Comparison of ENCODE assay signal across 1 cellular context in the genomic region with DNA sequence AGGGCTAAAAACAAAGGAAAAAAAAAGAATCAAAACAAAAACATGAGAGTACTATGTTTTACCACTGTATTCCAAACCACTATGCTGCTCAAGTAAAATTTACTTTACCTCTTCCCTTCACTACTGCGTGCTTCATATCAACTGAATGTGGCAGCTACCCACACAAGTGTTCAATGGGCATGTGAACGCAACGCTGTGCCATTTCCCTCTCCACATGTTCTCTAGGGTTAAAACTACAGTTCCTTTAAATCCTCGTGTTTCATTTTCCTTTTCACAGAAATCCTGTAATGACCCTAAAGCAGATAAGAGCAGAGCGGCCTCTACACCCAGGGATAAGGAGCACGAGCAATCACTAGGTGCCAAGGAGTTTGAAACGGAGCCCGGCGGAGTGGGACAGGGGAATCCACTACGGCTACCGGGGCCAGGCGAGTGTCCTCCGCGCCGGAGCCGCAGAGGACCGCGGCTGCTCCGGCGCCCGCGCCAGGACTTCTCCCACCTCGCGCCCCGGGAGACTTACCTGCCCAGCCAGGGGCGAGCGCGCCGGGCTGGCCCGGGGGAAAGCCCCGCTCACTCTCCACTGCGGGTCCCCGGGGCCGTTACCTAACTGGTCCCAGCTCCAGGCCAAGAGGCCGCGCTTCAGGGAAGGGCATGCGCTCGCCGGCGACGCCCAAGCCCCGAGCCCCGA.
TF ChIP-seq lines count a peak whose summit lies in the region.

No MANE protein-coding gene starts in this region.

TF ChIP-seq in GM12878, 131 proteins besides CTCF, POLR2A, EP300 and RAD21 (continued from another document and continues in another):
- TF ChIP-seq, protein P1, sequence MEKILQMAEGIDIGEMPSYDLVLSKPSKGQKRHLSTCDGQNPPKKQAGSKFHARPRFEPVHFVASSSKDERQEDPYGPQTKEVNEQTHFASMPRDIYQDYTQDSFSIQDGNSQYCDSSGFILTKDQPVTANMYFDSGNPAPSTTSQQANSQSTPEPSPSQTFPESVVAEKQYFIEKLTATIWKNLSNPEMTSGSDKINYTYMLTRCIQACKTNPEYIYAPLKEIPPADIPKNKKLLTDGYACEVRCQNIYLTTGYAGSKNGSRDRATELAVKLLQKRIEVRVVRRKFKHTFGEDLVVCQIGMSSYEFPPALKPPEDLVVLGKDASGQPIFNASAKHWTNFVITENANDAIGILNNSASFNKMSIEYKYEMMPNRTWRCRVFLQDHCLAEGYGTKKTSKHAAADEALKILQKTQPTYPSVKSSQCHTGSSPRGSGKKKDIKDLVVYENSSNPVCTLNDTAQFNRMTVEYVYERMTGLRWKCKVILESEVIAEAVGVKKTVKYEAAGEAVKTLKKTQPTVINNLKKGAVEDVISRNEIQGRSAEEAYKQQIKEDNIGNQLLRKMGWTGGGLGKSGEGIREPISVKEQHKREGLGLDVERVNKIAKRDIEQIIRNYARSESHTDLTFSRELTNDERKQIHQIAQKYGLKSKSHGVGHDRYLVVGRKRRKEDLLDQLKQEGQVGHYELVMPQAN (conservative IDR thresholded peaks at IDR 0.05) = peak; percentile 25; the same call in 1 of the 2 replicates
- no peak for TF ChIP-seq TARDBP (IDR thresholded peaks at IDR 0.05; ENCODE audit: borderline replicate concordance)
- no peak for TF ChIP-seq SIX5 (IDR thresholded peaks at IDR 0.05; ENCODE audit: low read depth, low read length, severe bottlenecking)
- no peak for TF ChIP-seq CBX5 (IDR thresholded peaks at IDR 0.05; ENCODE audit: low read depth)
- TF ChIP-seq MYB (IDR thresholded peaks at IDR 0.05; ENCODE audit: borderline replicate concordance, low read depth, low read length) = no peak
- TF ChIP-seq NRF1 (conservative IDR thresholded peaks at IDR 0.05; ENCODE audit: low read depth, low read length) = no peak
- TF ChIP-seq RAD51 (IDR thresholded peaks at IDR 0.05) = no peak
- no peak for TF ChIP-seq TCF3 (IDR thresholded peaks at IDR 0.05; ENCODE audit: borderline replicate concordance, insufficient read depth, low read depth, low read length)
- 0 out of 2 replicates have a peak, but pooled peaks have one; percentile 28 for TF ChIP-seq GATAD2B (conservative IDR thresholded peaks at IDR 0.05; ENCODE audit: low read depth)
- no peak for TF ChIP-seq MTA3 (IDR thresholded peaks at IDR 0.05; ENCODE audit: borderline replicate concordance, low read length)
- TF ChIP-seq SMAD5 (IDR thresholded peaks at IDR 0.05; ENCODE audit: low read depth) = no peak
- TF ChIP-seq HDAC6 (IDR thresholded peaks at IDR 0.05; ENCODE audit: unreplicated experiment) = no peak
- TF ChIP-seq PRDM15 (CRISPR knock-in tag; IDR thresholded peaks at IDR 0.05) = no peak
- TF ChIP-seq PAX8 (IDR thresholded peaks at IDR 0.05) = no peak
- peak; percentile 52; the same call in 1 of the 2 replicates for TF ChIP-seq LARP7 (IDR thresholded peaks at IDR 0.05)
- TF ChIP-seq JUNB (IDR thresholded peaks at IDR 0.05) = no peak
- TF ChIP-seq STAT1 (conservative IDR thresholded peaks at IDR 0.05) = no peak
- no peak for TF ChIP-seq CHD2 (IDR thresholded peaks at IDR 0.05; ENCODE audit: borderline replicate concordance, low read depth, low read length)
- no peak for TF ChIP-seq ZNF207 (IDR thresholded peaks at IDR 0.05; ENCODE audit: borderline replicate concordance)
- TF ChIP-seq POLR2AphosphoS5 (IDR thresholded peaks at IDR 0.05; ENCODE audit: low read length) = 0 out of 2 replicates have a peak, but pooled peaks have one; percentile 36
- no peak for TF ChIP-seq CHD1 (IDR thresholded peaks at IDR 0.05; ENCODE audit: low read depth, low read length)
- TF ChIP-seq, protein P2, sequence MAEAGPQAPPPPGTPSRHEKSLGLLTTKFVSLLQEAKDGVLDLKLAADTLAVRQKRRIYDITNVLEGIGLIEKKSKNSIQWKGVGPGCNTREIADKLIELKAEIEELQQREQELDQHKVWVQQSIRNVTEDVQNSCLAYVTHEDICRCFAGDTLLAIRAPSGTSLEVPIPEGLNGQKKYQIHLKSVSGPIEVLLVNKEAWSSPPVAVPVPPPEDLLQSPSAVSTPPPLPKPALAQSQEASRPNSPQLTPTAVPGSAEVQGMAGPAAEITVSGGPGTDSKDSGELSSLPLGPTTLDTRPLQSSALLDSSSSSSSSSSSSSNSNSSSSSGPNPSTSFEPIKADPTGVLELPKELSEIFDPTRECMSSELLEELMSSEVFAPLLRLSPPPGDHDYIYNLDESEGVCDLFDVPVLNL (IDR thresholded peaks at IDR 0.05; ENCODE audit: low read depth, low read length) = no peak
- TF ChIP-seq CEBPB (IDR thresholded peaks at IDR 0.05; ENCODE audit: borderline replicate concordance in 1 of 2, low read depth in 2 of 2, low read length in 2 of 2) = no peak
- no peak for TF ChIP-seq TAF1 (IDR thresholded peaks at IDR 0.05; ENCODE audit: borderline replicate concordance, low read depth, low read length)
- TF ChIP-seq, protein P3, sequence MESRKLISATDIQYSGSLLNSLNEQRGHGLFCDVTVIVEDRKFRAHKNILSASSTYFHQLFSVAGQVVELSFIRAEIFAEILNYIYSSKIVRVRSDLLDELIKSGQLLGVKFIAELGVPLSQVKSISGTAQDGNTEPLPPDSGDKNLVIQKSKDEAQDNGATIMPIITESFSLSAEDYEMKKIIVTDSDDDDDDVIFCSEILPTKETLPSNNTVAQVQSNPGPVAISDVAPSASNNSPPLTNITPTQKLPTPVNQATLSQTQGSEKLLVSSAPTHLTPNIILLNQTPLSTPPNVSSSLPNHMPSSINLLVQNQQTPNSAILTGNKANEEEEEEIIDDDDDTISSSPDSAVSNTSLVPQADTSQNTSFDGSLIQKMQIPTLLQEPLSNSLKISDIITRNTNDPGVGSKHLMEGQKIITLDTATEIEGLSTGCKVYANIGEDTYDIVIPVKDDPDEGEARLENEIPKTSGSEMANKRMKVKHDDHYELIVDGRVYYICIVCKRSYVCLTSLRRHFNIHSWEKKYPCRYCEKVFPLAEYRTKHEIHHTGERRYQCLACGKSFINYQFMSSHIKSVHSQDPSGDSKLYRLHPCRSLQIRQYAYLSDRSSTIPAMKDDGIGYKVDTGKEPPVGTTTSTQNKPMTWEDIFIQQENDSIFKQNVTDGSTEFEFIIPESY (IDR thresholded peaks at IDR 0.05) = no peak
- TF ChIP-seq, protein P4, sequence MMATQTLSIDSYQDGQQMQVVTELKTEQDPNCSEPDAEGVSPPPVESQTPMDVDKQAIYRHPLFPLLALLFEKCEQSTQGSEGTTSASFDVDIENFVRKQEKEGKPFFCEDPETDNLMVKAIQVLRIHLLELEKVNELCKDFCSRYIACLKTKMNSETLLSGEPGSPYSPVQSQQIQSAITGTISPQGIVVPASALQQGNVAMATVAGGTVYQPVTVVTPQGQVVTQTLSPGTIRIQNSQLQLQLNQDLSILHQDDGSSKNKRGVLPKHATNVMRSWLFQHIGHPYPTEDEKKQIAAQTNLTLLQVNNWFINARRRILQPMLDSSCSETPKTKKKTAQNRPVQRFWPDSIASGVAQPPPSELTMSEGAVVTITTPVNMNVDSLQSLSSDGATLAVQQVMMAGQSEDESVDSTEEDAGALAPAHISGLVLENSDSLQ (IDR thresholded peaks at IDR 0.05) = no peak
- TF ChIP-seq NBN (IDR thresholded peaks at IDR 0.05) = peak; percentile 62; the same call in 1 of the 2 replicates
- no peak for TF ChIP-seq TBL1XR1 (IDR thresholded peaks at IDR 0.05; ENCODE audit: low read depth, low read length)
- TF ChIP-seq RUNX3 (IDR thresholded peaks at IDR 0.05; ENCODE audit: low read length) = no peak
- no peak for TF ChIP-seq TCF12 (IDR thresholded peaks at IDR 0.05; ENCODE audit: low read depth, low read length)
- no peak for TF ChIP-seq FOXK2 (IDR thresholded peaks at IDR 0.05)
- TF ChIP-seq IKZF1 (conservative IDR thresholded peaks at IDR 0.05) = peak; percentile 45
- no peak for TF ChIP-seq ZNF384 (IDR thresholded peaks at IDR 0.05; ENCODE audit: borderline replicate concordance, low read depth, low read length)
- TF ChIP-seq MTA2 (IDR thresholded peaks at IDR 0.05; ENCODE audit: low read depth) = no peak
- no peak for TF ChIP-seq RCOR1 (conservative IDR thresholded peaks at IDR 0.05; ENCODE audit: low read depth, low read length)
- no peak for TF ChIP-seq SMAD1 (IDR thresholded peaks at IDR 0.05; ENCODE audit: low read depth, partially characterized antibody)
- no peak for TF ChIP-seq BCL11A (IDR thresholded peaks at IDR 0.05; ENCODE audit: low read depth, low read length)
- TF ChIP-seq CHD4 (IDR thresholded peaks at IDR 0.05) = no peak
- peak; percentile 38 for TF ChIP-seq SKIL (IDR thresholded peaks at IDR 0.05; ENCODE audit: low read depth, poor library complexity, severe bottlenecking)
- TF ChIP-seq, protein P5, sequence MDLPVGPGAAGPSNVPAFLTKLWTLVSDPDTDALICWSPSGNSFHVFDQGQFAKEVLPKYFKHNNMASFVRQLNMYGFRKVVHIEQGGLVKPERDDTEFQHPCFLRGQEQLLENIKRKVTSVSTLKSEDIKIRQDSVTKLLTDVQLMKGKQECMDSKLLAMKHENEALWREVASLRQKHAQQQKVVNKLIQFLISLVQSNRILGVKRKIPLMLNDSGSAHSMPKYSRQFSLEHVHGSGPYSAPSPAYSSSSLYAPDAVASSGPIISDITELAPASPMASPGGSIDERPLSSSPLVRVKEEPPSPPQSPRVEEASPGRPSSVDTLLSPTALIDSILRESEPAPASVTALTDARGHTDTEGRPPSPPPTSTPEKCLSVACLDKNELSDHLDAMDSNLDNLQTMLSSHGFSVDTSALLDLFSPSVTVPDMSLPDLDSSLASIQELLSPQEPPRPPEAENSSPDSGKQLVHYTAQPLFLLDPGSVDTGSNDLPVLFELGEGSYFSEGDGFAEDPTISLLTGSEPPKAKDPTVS (IDR thresholded peaks at IDR 0.05; ENCODE audit: low read depth, low read length) = no peak
- TF ChIP-seq EGR1 (IDR thresholded peaks at IDR 0.05; ENCODE audit: borderline replicate concordance in 1 of 2, low read depth in 2 of 2, low read length in 2 of 2) = no peak
- no peak for TF ChIP-seq CBX3 (IDR thresholded peaks at IDR 0.05; ENCODE audit: borderline replicate concordance, low read depth)
- TF ChIP-seq, protein P6, sequence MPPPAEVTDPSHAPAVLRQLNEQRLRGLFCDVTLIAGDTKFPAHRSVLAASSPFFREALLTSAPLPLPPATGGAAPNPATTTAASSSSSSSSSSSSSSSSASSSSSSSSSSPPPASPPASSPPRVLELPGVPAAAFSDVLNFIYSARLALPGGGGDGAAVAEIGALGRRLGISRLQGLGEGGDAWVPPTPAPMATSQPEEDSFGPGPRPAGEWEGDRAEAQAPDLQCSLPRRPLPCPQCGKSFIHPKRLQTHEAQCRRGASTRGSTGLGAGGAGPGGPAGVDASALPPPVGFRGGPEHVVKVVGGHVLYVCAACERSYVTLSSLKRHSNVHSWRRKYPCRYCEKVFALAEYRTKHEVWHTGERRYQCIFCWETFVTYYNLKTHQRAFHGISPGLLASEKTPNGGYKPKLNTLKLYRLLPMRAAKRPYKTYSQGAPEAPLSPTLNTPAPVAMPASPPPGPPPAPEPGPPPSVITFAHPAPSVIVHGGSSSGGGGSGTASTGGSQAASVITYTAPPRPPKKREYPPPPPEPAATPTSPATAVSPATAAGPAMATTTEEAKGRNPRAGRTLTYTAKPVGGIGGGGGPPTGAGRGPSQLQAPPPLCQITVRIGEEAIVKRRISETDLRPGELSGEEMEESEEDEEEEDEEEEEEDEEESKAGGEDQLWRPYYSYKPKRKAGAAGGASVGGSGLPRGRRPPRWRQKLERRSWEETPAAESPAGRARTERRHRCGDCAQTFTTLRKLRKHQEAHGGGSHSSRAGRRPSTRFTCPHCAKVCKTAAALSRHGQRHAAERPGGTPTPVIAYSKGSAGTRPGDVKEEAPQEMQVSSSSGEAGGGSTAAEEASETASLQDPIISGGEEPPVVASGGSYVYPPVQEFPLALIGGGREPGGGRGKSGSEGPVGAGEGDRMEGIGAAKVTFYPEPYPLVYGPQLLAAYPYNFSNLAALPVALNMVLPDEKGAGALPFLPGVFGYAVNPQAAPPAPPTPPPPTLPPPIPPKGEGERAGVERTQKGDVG (CRISPR knock-in tag; IDR thresholded peaks at IDR 0.05) = no peak
- TF ChIP-seq JUND (IDR thresholded peaks at IDR 0.05; ENCODE audit: low read depth, low read length) = no peak
- TF ChIP-seq SMARCA5 (IDR thresholded peaks at IDR 0.05) = no peak
- TF ChIP-seq ESRRA (IDR thresholded peaks at IDR 0.05; ENCODE audit: low read length) = no peak
- no peak for TF ChIP-seq ZZZ3 (IDR thresholded peaks at IDR 0.05; ENCODE audit: control insufficient read depth, insufficient read length, low read depth)
- no peak for TF ChIP-seq SRF (IDR thresholded peaks at IDR 0.05; ENCODE audit: low read depth in 2 of 2, low read length in 2 of 2)
- no peak; a peak in 1 of 4 replicates for TF ChIP-seq BHLHE40 (IDR thresholded peaks at IDR 0.05; ENCODE audit: borderline replicate concordance in 1 of 2, low read depth in 2 of 2, low read length in 1 of 2)
